31 cellular contexts compared by ENCODE assay signal in the genomic region with DNA sequence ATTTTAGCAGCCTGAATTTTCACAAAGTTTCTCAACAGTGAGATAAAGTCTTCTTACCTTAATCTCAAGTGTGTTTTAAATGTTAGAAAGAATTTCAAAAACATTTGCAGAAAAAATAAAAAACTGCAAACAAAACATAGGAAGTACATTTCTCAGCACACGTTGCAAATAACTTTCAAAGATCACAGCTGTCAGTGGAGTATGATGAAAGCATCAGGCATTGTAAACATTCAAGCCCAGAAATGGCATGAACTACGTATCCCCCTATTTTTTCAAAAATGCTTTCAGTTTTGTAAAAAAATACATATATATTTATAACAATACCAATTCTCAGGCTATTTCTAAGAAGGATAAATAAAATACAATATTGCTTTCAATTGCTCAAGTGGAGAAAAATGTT.
"Had no signal": no experiment of that assay in that cellular context is flagged by ENCODE, and none has a peak within 500 bp of the region (broad histone marks: within the 10 kb centered on the region; RNA-seq: fewer than 3 reads in every experiment).

No MANE protein-coding gene starts in this region.

- H3K27me3 ChIP-seq: gastroesophageal sphincter, left lung, pancreas, stomach, thyroid gland, upper lobe of left lung had no signal

- ATAC-seq: activated CD4-positive, CD25-positive, alpha-beta regulatory T cell treated with anti-CD3 and anti-CD28 coated beads, Interleukin-2, amount 50 U/mL, for 24 hours; esophagus mucosa; mucosa of descending colon; pancreas; sciatic nerve; stimulated activated naive B cell treated with anti-CD40 and anti-IgM and Interleukin-4, amounts not matched to agents 10 μg/mL and 1 μg/mL and 100 μg/mL, for 72 hours had no signal

- H3K27ac Mint-ChIP-seq: activated naive CD4-positive, alpha-beta T cell treated with anti-CD3 and anti-CD28 coated beads for 36 hours; activated naive CD8-positive, alpha-beta T cell treated with anti-CD3 and anti-CD28 coated beads for 36 hours; naive B cell; stimulated activated naive B cell treated with anti-CD40 and anti-IgM and Interleukin-4, amounts not matched to agents 10 μg/mL and 1 μg/mL and 100 μg/mL, for 72 hours; T-helper 1 cell treated with Interleukin-12 subunit alpha and Interleukin-12 subunit beta and Interleukin-4 antibody, amounts not matched to agents 30 μg/mL and 1 μg/mL, for 36 hours had no signal

- H3K4me3 Mint-ChIP-seq: activated naive CD4-positive, alpha-beta T cell treated with anti-CD3 and anti-CD28 coated beads for 36 hours; activated naive CD8-positive, alpha-beta T cell treated with anti-CD3 and anti-CD28 coated beads for 36 hours; naive B cell; stimulated activated naive B cell treated with anti-CD40 and anti-IgM and Interleukin-4, amounts not matched to agents 10 μg/mL and 1 μg/mL and 100 μg/mL, for 72 hours; T-helper 1 cell treated with Interleukin-12 subunit alpha and Interleukin-12 subunit beta and Interleukin-4 antibody, amounts not matched to agents 30 μg/mL and 1 μg/mL, for 36 hours had no signal

- H3K4me1 ChIP-seq: gastroesophageal sphincter, left lung, lower lobe of right lung, pancreas, prostate gland, stomach, thyroid gland had no signal

- H3K36me3 Mint-ChIP-seq: activated naive CD8-positive, alpha-beta T cell treated with anti-CD3 and anti-CD28 coated beads for 36 hours; stimulated activated naive B cell treated with anti-CD40 and anti-IgM and Interleukin-4, amounts not matched to agents 10 μg/mL and 1 μg/mL and 100 μg/mL, for 72 hours had no signal

- DNase-seq: activated CD4-positive, alpha-beta T cell treated with anti-CD3 and anti-CD28 coated beads for 48 hours; activated CD4-positive, alpha-beta T cell treated with anti-CD3 and anti-CD28 coated beads, Interleukin-2, amount 50 U/mL, for 48 hours; activated CD8-positive, alpha-beta memory T cell treated with anti-CD3 and anti-CD28 coated beads for 24 hours; activated effector memory CD4-positive, alpha-beta T cell treated with Interleukin-2 at 50 U/mL for 16 hours; activated naive CD4-positive, alpha-beta T cell treated with anti-CD3 and anti-CD28 coated beads for 36 hours; activated naive CD8-positive, alpha-beta T cell treated with anti-CD3 and anti-CD28 coated beads for 36 hours; amniotic stem cell; hypothalamus; left lung; lower lobe of right lung; mucosa of descending colon; naive B cell; pancreas; retina; small intestine; stimulated activated CD4-positive, alpha-beta T cell treated with anti-CD3 and anti-CD28 coated beads, Interleukin-1b, Interleukin-23, amount 100 ng/mL, for 48 hours; stimulated activated CD4-positive, alpha-beta T cell treated with anti-CD3 and anti-CD28 coated beads, Interleukin-4, amount 100 ng/mL, for 4 hours; stimulated activated CD8-positive, alpha-beta memory T cell treated with anti-CD3 and anti-CD28 coated beads, Interleukin-4, amount 100 ng/mL, for 48 hours; stimulated activated naive B cell treated with anti-CD40 and anti-IgM and Interleukin-4, amounts not matched to agents 10 μg/mL and 1 μg/mL and 100 μg/mL, for 72 hours; stomach; SW 1271; T-helper 9 cell; thyroid gland; upper lobe of left lung; WERI-Rb-1 had no signal

- H3K4me3 ChIP-seq: gastroesophageal sphincter, left lung, lower lobe of right lung, mucosa of descending colon, pancreas, prostate gland, stomach, thyroid gland, upper lobe of left lung had no signal

- H3K4me1 Mint-ChIP-seq: activated naive CD8-positive, alpha-beta T cell treated with anti-CD3 and anti-CD28 coated beads for 36 hours; naive B cell; stimulated activated naive B cell treated with anti-CD40 and anti-IgM and Interleukin-4, amounts not matched to agents 10 μg/mL and 1 μg/mL and 100 μg/mL, for 72 hours had no signal

- H3K9me3 Mint-ChIP-seq: activated naive CD4-positive, alpha-beta T cell treated with anti-CD3 and anti-CD28 coated beads for 36 hours; activated naive CD8-positive, alpha-beta T cell treated with anti-CD3 and anti-CD28 coated beads for 36 hours; T-helper 1 cell treated with Interleukin-12 subunit alpha and Interleukin-12 subunit beta and Interleukin-4 antibody, amounts not matched to agents 30 μg/mL and 1 μg/mL, for 36 hours had no signal

- H3K36me3 ChIP-seq: gastroesophageal sphincter, left lung, lower lobe of right lung, pancreas, prostate gland, stomach, thyroid gland, upper lobe of left lung, WERI-Rb-1 had no signal

- H3K27ac ChIP-seq: gastroesophageal sphincter, left lung, lower lobe of right lung, pancreas, prostate gland, stomach, thyroid gland, upper lobe of left lung, WERI-Rb-1 had no signal

- H3K9me3 ChIP-seq: gastroesophageal sphincter, left lung, lower lobe of right lung, mucosa of descending colon, pancreas, prostate gland, stomach, thyroid gland, upper lobe of left lung had no signal

- H3K27me3 Mint-ChIP-seq: activated naive CD8-positive, alpha-beta T cell treated with anti-CD3 and anti-CD28 coated beads for 36 hours; naive B cell; stimulated activated naive B cell treated with anti-CD40 and anti-IgM and Interleukin-4, amounts not matched to agents 10 μg/mL and 1 μg/mL and 100 μg/mL, for 72 hours had no signal
